11 cellular contexts compared by ENCODE assay signal in genomic region chr4:107153228-107153627, GRCh38.
DNase-seq lines count a peak whose midpoint lies in the region; ATAC-seq and TF ChIP-seq lines count a peak whose summit lies in the region.
"Had no signal": no experiment of that assay in that cellular context is flagged by ENCODE, and none has a peak within 500 bp of the region (broad histone marks: within the 10 kb centered on the region; RNA-seq: fewer than 3 reads in every experiment).

No MANE protein-coding gene starts in this region.

- WGBS in mammary epithelial cell (ENCODE audit: low coverage, missing lambda C conversion rate), result 72% methylated on average over 3 of the region's 4 CpGs

- CTCF ChIA-PET in mammary epithelial cell (lab: Charles Lee; ENCODE audit: low non-redundant PET), result interaction anchor here (0.6 kb wide), 1 partner anchor 71 kb away, joined by 13 read pairs; no protein-coding TSS in a partner anchor

- H3K27me3 ChIP-seq in mammary epithelial cell (ENCODE audit: insufficient read depth, low read length) (peaks cover 2% of the 10 kb centered on the region), neural cell (ENCODE audit: insufficient read depth, low read depth, low read length) (no peaks in the 10 kb centered on the region)

- H3K4me2 ChIP-seq in mammary epithelial cell (ENCODE audit: insufficient read depth, low read depth, low read length) (no peak overlapping the region), neural cell (ENCODE audit: low read length) (no peak overlapping the region)

- TF ChIP-seq EP300 in Ishikawa (IDR thresholded peaks at IDR 0.05; ENCODE audit: borderline replicate concordance) (no peak), neural cell (conservative IDR thresholded peaks at IDR 0.05; ENCODE audit: poor library complexity, severe bottlenecking) (no peak)

- H3F3A ChIP-seq in neural cell (ENCODE audit: insufficient read depth, low read length, poor library complexity, severe bottlenecking), result no peaks in the 10 kb centered on the region

- no peak overlapping the region for H3K9ac ChIP-seq in mammary epithelial cell (ENCODE audit: insufficient read depth, low read length)
- H3K9ac ChIP-seq in neural cell (ENCODE audit: low read length), result no peak overlapping the region

- H3K4me1 ChIP-seq in mammary epithelial cell (ENCODE audit: insufficient read depth, low read length), result no peaks in the 10 kb centered on the region

- dilution Hi-C loops in mammary epithelial cell (cut with HindIII; ENCODE audit: low sequenced_read_pairs), result no loop called here

- peak; percentile 33 for DNase-seq in ELR (ENCODE audit: low read depth)
- DNase-seq in mammary epithelial cell, result no peak
- no peak for DNase-seq in Ammon's horn (ENCODE audit: low spot score)
- DNase-seq in NCI-H1092 treated with DMSO at 0.1 percent for 48 hours (lab: John Stamatoyannopoulos, UW), result no peak
- DNase-seq: activated CD8-positive, alpha-beta memory T cell treated with anti-CD3 and anti-CD28 coated beads for 24 hours; cortex of kidney had no signal

- in situ Hi-C loops in mammary epithelial cell (cut with MboI; ENCODE audit: low sequenced_read_pairs in 2 of 2), result no loop called here

- H3K9me3 ChIP-seq in mammary epithelial cell (replicated peaks; ENCODE audit: insufficient read depth, low read length) (no peaks in the 10 kb centered on the region), neural cell (ENCODE audit: low read length) (no peaks in the 10 kb centered on the region)

- H3K4me3 ChIP-seq in mammary epithelial cell (replicated peaks in 1 of 3; ENCODE audit: insufficient read depth in 1 of 3, low read depth in 2 of 3, low read length in 3 of 3) (no peak overlapping the region), neural cell (ENCODE audit: low read length) (no peak overlapping the region)
- H3K4me3 ChIP-seq: lung had no signal

- H3K79me2 ChIP-seq in mammary epithelial cell (ENCODE audit: insufficient read depth, low read length), result no peaks in the 10 kb centered on the region
- H3K79me2 ChIP-seq in neural cell (replicated peaks; ENCODE audit: insufficient read depth, low read length), result no peaks in the 10 kb centered on the region

- TF ChIP-seq RAD21 in Ishikawa (IDR thresholded peaks at IDR 0.05; ENCODE audit: low read depth) (peak; percentile 32; the same call in 1 of the 2 replicates), neural cell (conservative IDR thresholded peaks at IDR 0.05) (no peak)

- H2AFZ ChIP-seq in mammary epithelial cell (ENCODE audit: low read depth, low read length), result no peak overlapping the region
- no peak overlapping the region for H2AFZ ChIP-seq in neural cell (ENCODE audit: low read depth, low read length)

- TF ChIP-seq CTCF in mammary epithelial cell (conservative IDR thresholded peaks at IDR 0.05 in 1 of 2, IDR thresholded peaks at IDR 0.05 in 1 of 2; ENCODE audit: extremely low read depth in 1 of 2, insufficient read depth in 1 of 2, low read depth in 1 of 2, low read length in 2 of 2) (peak; percentile 34 to 41), neural cell (IDR thresholded peaks at IDR 0.05; ENCODE audit: poor library complexity, severe bottlenecking) (peak; percentile 13)

- H3K9me2 ChIP-seq in neural cell (ENCODE audit: insufficient read depth, low read length), result no peaks in the 10 kb centered on the region

- H3K27ac ChIP-seq in mammary epithelial cell (ENCODE audit: insufficient read depth, low read depth, low read length) (no peak overlapping the region), neural cell (ENCODE audit: low read length) (no peak overlapping the region)

- intact Hi-C loops in mammary epithelial cell (cut with micrococcal nuclease), result no loop called here

- H3K36me3 ChIP-seq in mammary epithelial cell (ENCODE audit: insufficient read depth, low read length) (no peaks in the 10 kb centered on the region), neural cell (ENCODE audit: insufficient read depth, low read length) (no peaks in the 10 kb centered on the region)

- no TSS peak for BruUV-seq in mammary epithelial cell (replicated peaks; lab: Mats Ljungman, UMichigan)

- ATAC-seq in GM21360 (IDR thresholded peaks at IDR 0.05; ENCODE audit: unreplicated experiment), result no peak
- ATAC-seq: Panc1 had no signal

- H4K20me1 ChIP-seq in mammary epithelial cell (ENCODE audit: insufficient read depth, low read length) (no peaks in the 10 kb centered on the region), neural cell (ENCODE audit: insufficient read depth) (no peaks in the 10 kb centered on the region)

TF ChIP-seq in Ishikawa, 13 proteins besides CTCF, POLR2A, EP300 and RAD21:
- no peak for TF ChIP-seq REST (IDR thresholded peaks at IDR 0.05; ENCODE audit: low read depth)

TF ChIP-seq in neural cell, 6 proteins besides CTCF, POLR2A, EP300 and RAD21:
- TF ChIP-seq EZH2 (IDR thresholded peaks at IDR 0.05; ENCODE audit: borderline replicate concordance, insufficient read depth, low read length, poor library complexity, severe bottlenecking), result no peak
- no peak for TF ChIP-seq MXI1 (conservative IDR thresholded peaks at IDR 0.05; ENCODE audit: poor library complexity, severe bottlenecking)
- TF ChIP-seq REST (IDR thresholded peaks at IDR 0.05; ENCODE audit: borderline replicate concordance), result no peak
- TF ChIP-seq POLR2AphosphoS5 (IDR thresholded peaks at IDR 0.05), result no peak
- no peak for TF ChIP-seq TAF1 (IDR thresholded peaks at IDR 0.05; ENCODE audit: low read depth)
- no peak for TF ChIP-seq SMC3 (conservative IDR thresholded peaks at IDR 0.05; ENCODE audit: poor library complexity)
